1 cellular context compared by ENCODE assay signal in the genomic region with DNA sequence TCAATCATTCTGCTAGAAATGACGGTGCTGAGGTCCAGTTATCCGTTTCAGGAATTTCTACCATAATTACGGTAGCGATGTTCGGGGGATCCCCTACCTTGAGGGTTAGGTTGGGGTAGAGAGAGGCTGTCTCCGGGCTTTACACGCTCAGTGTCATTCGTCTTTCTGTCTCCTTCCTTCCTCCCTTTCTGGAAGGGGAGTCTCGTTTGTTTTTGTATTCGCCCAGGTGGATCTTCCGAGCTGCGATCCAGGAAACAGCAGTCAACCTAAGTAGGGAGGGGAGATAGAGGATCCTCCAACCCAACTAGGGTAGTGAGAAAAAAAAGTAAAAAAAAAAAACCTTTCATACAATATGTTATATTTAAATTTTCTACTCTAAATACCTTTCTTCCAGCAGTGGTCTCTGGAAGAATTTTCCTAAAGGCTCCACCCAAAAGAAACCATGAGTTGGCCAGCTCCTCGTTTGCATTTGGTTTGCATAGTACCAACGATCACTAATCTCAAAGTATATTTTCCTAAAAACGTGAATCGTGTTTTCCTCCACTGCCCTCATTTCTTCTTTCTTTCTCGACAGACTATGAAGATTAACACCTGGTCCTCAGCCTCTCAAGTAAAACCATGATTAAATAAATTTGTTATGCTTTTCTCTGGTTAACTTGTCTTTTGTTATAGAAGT.
TF ChIP-seq lines count a peak whose summit lies in the region.

No MANE protein-coding gene starts in this region.

TF ChIP-seq in K562, 482 proteins besides CTCF, POLR2A, EP300 and RAD21:
- TF ChIP-seq, protein P1, sequence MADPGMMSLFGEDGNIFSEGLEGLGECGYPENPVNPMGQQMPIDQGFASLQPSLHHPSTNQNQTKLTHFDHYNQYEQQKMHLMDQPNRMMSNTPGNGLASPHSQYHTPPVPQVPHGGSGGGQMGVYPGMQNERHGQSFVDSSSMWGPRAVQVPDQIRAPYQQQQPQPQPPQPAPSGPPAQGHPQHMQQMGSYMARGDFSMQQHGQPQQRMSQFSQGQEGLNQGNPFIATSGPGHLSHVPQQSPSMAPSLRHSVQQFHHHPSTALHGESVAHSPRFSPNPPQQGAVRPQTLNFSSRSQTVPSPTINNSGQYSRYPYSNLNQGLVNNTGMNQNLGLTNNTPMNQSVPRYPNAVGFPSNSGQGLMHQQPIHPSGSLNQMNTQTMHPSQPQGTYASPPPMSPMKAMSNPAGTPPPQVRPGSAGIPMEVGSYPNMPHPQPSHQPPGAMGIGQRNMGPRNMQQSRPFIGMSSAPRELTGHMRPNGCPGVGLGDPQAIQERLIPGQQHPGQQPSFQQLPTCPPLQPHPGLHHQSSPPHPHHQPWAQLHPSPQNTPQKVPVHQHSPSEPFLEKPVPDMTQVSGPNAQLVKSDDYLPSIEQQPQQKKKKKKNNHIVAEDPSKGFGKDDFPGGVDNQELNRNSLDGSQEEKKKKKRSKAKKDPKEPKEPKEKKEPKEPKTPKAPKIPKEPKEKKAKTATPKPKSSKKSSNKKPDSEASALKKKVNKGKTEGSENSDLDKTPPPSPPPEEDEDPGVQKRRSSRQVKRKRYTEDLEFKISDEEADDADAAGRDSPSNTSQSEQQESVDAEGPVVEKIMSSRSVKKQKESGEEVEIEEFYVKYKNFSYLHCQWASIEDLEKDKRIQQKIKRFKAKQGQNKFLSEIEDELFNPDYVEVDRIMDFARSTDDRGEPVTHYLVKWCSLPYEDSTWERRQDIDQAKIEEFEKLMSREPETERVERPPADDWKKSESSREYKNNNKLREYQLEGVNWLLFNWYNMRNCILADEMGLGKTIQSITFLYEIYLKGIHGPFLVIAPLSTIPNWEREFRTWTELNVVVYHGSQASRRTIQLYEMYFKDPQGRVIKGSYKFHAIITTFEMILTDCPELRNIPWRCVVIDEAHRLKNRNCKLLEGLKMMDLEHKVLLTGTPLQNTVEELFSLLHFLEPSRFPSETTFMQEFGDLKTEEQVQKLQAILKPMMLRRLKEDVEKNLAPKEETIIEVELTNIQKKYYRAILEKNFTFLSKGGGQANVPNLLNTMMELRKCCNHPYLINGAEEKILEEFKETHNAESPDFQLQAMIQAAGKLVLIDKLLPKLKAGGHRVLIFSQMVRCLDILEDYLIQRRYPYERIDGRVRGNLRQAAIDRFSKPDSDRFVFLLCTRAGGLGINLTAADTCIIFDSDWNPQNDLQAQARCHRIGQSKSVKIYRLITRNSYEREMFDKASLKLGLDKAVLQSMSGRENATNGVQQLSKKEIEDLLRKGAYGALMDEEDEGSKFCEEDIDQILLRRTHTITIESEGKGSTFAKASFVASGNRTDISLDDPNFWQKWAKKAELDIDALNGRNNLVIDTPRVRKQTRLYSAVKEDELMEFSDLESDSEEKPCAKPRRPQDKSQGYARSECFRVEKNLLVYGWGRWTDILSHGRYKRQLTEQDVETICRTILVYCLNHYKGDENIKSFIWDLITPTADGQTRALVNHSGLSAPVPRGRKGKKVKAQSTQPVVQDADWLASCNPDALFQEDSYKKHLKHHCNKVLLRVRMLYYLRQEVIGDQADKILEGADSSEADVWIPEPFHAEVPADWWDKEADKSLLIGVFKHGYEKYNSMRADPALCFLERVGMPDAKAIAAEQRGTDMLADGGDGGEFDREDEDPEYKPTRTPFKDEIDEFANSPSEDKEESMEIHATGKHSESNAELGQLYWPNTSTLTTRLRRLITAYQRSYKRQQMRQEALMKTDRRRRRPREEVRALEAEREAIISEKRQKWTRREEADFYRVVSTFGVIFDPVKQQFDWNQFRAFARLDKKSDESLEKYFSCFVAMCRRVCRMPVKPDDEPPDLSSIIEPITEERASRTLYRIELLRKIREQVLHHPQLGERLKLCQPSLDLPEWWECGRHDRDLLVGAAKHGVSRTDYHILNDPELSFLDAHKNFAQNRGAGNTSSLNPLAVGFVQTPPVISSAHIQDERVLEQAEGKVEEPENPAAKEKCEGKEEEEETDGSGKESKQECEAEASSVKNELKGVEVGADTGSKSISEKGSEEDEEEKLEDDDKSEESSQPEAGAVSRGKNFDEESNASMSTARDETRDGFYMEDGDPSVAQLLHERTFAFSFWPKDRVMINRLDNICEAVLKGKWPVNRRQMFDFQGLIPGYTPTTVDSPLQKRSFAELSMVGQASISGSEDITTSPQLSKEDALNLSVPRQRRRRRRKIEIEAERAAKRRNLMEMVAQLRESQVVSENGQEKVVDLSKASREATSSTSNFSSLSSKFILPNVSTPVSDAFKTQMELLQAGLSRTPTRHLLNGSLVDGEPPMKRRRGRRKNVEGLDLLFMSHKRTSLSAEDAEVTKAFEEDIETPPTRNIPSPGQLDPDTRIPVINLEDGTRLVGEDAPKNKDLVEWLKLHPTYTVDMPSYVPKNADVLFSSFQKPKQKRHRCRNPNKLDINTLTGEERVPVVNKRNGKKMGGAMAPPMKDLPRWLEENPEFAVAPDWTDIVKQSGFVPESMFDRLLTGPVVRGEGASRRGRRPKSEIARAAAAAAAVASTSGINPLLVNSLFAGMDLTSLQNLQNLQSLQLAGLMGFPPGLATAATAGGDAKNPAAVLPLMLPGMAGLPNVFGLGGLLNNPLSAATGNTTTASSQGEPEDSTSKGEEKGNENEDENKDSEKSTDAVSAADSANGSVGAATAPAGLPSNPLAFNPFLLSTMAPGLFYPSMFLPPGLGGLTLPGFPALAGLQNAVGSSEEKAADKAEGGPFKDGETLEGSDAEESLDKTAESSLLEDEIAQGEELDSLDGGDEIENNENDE (IDR thresholded peaks at IDR 0.05; ENCODE audit: low read depth, low read length), result peak; percentile 94
- TF ChIP-seq HIVEP1 (CRISPR knock-in tag; IDR thresholded peaks at IDR 0.05) (no peak), NR1H2 (CRISPR knock-in tag; IDR thresholded peaks at IDR 0.05) (0 out of 2 replicates have a peak, but pooled peaks have one; percentile 24), MXI1 (IDR thresholded peaks at IDR 0.05; ENCODE audit: low read depth, low read length) (no peak), ETV5 (CRISPR knock-in tag; IDR thresholded peaks at IDR 0.05; ENCODE audit: low read depth) (0 out of 2 replicates have a peak, but pooled peaks have one; percentile 12)
- TF ChIP-seq, protein P2, sequence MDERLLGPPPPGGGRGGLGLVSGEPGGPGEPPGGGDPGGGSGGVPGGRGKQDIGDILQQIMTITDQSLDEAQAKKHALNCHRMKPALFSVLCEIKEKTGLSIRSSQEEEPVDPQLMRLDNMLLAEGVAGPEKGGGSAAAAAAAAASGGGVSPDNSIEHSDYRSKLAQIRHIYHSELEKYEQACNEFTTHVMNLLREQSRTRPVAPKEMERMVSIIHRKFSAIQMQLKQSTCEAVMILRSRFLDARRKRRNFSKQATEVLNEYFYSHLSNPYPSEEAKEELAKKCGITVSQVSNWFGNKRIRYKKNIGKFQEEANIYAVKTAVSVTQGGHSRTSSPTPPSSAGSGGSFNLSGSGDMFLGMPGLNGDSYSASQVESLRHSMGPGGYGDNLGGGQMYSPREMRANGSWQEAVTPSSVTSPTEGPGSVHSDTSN (CRISPR knock-in tag; IDR thresholded peaks at IDR 0.05; ENCODE audit: low read depth), result no peak
- TF ChIP-seq, protein P2 (tag; conservative IDR thresholded peaks at IDR 0.05; ENCODE audit: low read depth), result 0 out of 2 replicates have a peak, but pooled peaks have one; percentile 7
- TF ChIP-seq, protein P3, sequence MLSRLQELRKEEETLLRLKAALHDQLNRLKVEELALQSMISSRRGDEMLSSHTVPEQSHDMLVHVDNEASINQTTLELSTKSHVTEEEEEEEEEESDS (CRISPR knock-in tag; IDR thresholded peaks at IDR 0.05), result no peak
- TF ChIP-seq, protein P4, sequence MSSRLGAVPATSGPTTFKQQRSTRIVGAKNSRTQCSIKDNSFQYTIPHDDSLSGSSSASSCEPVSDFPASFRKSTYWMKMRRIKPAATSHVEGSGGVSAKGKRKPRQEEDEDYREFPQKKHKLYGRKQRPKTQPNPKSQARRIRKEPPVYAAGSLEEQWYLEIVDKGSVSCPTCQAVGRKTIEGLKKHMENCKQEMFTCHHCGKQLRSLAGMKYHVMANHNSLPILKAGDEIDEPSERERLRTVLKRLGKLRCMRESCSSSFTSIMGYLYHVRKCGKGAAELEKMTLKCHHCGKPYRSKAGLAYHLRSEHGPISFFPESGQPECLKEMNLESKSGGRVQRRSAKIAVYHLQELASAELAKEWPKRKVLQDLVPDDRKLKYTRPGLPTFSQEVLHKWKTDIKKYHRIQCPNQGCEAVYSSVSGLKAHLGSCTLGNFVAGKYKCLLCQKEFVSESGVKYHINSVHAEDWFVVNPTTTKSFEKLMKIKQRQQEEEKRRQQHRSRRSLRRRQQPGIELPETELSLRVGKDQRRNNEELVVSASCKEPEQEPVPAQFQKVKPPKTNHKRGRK (tag; IDR thresholded peaks at IDR 0.05), result peak; percentile 54; the same call in 1 of the 2 replicates
- TF ChIP-seq, protein P5, sequence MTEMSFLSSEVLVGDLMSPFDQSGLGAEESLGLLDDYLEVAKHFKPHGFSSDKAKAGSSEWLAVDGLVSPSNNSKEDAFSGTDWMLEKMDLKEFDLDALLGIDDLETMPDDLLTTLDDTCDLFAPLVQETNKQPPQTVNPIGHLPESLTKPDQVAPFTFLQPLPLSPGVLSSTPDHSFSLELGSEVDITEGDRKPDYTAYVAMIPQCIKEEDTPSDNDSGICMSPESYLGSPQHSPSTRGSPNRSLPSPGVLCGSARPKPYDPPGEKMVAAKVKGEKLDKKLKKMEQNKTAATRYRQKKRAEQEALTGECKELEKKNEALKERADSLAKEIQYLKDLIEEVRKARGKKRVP (CRISPR knock-in tag; IDR thresholded peaks at IDR 0.05), result 0 out of 2 replicates have a peak, but pooled peaks have one; percentile 5
- TF ChIP-seq, protein P6, sequence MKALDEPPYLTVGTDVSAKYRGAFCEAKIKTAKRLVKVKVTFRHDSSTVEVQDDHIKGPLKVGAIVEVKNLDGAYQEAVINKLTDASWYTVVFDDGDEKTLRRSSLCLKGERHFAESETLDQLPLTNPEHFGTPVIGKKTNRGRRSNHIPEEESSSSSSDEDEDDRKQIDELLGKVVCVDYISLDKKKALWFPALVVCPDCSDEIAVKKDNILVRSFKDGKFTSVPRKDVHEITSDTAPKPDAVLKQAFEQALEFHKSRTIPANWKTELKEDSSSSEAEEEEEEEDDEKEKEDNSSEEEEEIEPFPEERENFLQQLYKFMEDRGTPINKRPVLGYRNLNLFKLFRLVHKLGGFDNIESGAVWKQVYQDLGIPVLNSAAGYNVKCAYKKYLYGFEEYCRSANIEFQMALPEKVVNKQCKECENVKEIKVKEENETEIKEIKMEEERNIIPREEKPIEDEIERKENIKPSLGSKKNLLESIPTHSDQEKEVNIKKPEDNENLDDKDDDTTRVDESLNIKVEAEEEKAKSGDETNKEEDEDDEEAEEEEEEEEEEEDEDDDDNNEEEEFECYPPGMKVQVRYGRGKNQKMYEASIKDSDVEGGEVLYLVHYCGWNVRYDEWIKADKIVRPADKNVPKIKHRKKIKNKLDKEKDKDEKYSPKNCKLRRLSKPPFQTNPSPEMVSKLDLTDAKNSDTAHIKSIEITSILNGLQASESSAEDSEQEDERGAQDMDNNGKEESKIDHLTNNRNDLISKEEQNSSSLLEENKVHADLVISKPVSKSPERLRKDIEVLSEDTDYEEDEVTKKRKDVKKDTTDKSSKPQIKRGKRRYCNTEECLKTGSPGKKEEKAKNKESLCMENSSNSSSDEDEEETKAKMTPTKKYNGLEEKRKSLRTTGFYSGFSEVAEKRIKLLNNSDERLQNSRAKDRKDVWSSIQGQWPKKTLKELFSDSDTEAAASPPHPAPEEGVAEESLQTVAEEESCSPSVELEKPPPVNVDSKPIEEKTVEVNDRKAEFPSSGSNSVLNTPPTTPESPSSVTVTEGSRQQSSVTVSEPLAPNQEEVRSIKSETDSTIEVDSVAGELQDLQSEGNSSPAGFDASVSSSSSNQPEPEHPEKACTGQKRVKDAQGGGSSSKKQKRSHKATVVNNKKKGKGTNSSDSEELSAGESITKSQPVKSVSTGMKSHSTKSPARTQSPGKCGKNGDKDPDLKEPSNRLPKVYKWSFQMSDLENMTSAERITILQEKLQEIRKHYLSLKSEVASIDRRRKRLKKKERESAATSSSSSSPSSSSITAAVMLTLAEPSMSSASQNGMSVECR (CRISPR knock-in tag; IDR thresholded peaks at IDR 0.05), result no peak
- TF ChIP-seq, protein P7, sequence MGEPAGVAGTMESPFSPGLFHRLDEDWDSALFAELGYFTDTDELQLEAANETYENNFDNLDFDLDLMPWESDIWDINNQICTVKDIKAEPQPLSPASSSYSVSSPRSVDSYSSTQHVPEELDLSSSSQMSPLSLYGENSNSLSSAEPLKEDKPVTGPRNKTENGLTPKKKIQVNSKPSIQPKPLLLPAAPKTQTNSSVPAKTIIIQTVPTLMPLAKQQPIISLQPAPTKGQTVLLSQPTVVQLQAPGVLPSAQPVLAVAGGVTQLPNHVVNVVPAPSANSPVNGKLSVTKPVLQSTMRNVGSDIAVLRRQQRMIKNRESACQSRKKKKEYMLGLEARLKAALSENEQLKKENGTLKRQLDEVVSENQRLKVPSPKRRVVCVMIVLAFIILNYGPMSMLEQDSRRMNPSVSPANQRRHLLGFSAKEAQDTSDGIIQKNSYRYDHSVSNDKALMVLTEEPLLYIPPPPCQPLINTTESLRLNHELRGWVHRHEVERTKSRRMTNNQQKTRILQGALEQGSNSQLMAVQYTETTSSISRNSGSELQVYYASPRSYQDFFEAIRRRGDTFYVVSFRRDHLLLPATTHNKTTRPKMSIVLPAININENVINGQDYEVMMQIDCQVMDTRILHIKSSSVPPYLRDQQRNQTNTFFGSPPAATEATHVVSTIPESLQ (CRISPR knock-in tag; IDR thresholded peaks at IDR 0.05), result 0 out of 2 replicates have a peak, but pooled peaks have one; percentile 44
